In genomic region chr17:55687037-55687436, GRCh38 we compare ENCODE assay signal across 40 cellular contexts. TPM values are rescaled to one million over a fixed set of nuclear protein-coding genes. Genes with fewer than 3 reads are reported as not detected.
"Had no signal": no experiment of that assay in that cellular context is flagged by ENCODE, and none has a peak within 500 bp of the region (broad histone marks: within the 10 kb centered on the region; RNA-seq: fewer than 3 reads in every experiment).

No MANE protein-coding gene starts in this region.

- H3K36me3 ChIP-seq: adrenal gland, ascending aorta, brain microvascular endothelial cell, breast epithelium, cardiac muscle cell had no signal

- H3K27ac ChIP-seq: adrenal gland, ascending aorta, body of pancreas, brain microvascular endothelial cell, breast epithelium, cardiac muscle cell had no signal

- H3K4me3 ChIP-seq: adrenal gland, ascending aorta, body of pancreas, breast epithelium, cardiac muscle cell had no signal

- H3K4me1 ChIP-seq: adrenal gland, ascending aorta, body of pancreas, breast epithelium had no signal

- H3K27me3 ChIP-seq: adrenal gland, ascending aorta, body of pancreas, brain microvascular endothelial cell, breast epithelium, cardiac muscle cell had no signal

- H3K4me3 Mint-ChIP-seq: activated naive CD4-positive, alpha-beta T cell treated with anti-CD3 and anti-CD28 coated beads for 36 hours; activated naive CD4-positive, alpha-beta T cell treated with anti-CD3 and anti-CD28 coated beads, Interleukin-2, amount 10 ng/mL, durations not matched to agents 7 days and 5 days; activated naive CD4-positive, alpha-beta T cell treated with anti-CD3 and anti-CD28 coated beads, Interleukin-2, amount 50 U/mL, for 24 hours; activated naive CD8-positive, alpha-beta T cell; activated naive CD8-positive, alpha-beta T cell treated with anti-CD3 and anti-CD28 coated beads for 36 hours; activated naive CD8-positive, alpha-beta T cell treated with anti-CD3 and anti-CD28 coated beads, Interleukin-2, amount 10 ng/mL, durations not matched to agents 7 days and 5 days; activated naive CD8-positive, alpha-beta T cell treated with anti-CD3 and anti-CD28 coated beads, Interleukin-2, amount 50 U/mL, for 24 hours; activated T-cell treated with anti-CD3 and anti-CD28 coated beads, Interleukin-2, amount 50 U/mL, for 24 hours; activated T-cell treated with anti-CD3 and anti-CD28 coated beads, Interleukin-2, amount 50 U/mL, for 4 hours; activated T-cell treated with anti-CD3 and anti-CD28 coated beads, Interleukin-2, amount 50 U/mL, for 72 hours; activated T-helper 1 cell treated with anti-CD3 and anti-CD28 coated beads, Interleukin-12 subunit alpha, Interleukin-12 subunit beta, Interleukin-2, Interleukin-4 antibody, amounts not matched to agents 30 ng/mL and 10 ng/mL and 1 ng/mL, durations not matched to agents 14 hours and 24 hours and 36 hours; activated T-helper 17 cell treated with anti-CD3 and anti-CD28 coated beads, Interleukin-2, amount 50 U/mL, for 72 hours; brain; central memory CD8-positive, alpha-beta T cell had no signal

- FAIRE-seq: astrocyte, bronchial epithelial cell had no signal

- H3K4me1 Mint-ChIP-seq: activated naive CD4-positive, alpha-beta T cell treated with anti-CD3 and anti-CD28 coated beads, Interleukin-2, amount 10 ng/mL, durations not matched to agents 7 days and 5 days; activated naive CD4-positive, alpha-beta T cell treated with anti-CD3 and anti-CD28 coated beads, Interleukin-2, amount 50 U/mL, for 24 hours; activated naive CD8-positive, alpha-beta T cell treated with anti-CD3 and anti-CD28 coated beads for 36 hours; activated naive CD8-positive, alpha-beta T cell treated with anti-CD3 and anti-CD28 coated beads, Interleukin-2, amount 10 ng/mL, durations not matched to agents 7 days and 5 days; activated naive CD8-positive, alpha-beta T cell treated with anti-CD3 and anti-CD28 coated beads, Interleukin-2, amount 50 U/mL, for 24 hours; activated T-helper 17 cell treated with anti-CD3 and anti-CD28 coated beads, Interleukin-2, amount 50 U/mL, for 72 hours; central memory CD8-positive, alpha-beta T cell had no signal

- H3K36me3 Mint-ChIP-seq: activated naive CD4-positive, alpha-beta T cell treated with anti-CD3 and anti-CD28 coated beads, Interleukin-2, amount 10 ng/mL, durations not matched to agents 7 days and 5 days; activated naive CD4-positive, alpha-beta T cell treated with anti-CD3 and anti-CD28 coated beads, Interleukin-2, amount 50 U/mL, for 24 hours; activated naive CD4-positive, alpha-beta T cell treated with anti-CD3 and anti-CD28 coated beads, Interleukin-2, amount 50 U/mL, for 72 hours; activated naive CD8-positive, alpha-beta T cell; activated naive CD8-positive, alpha-beta T cell treated with anti-CD3 and anti-CD28 coated beads for 36 hours; activated naive CD8-positive, alpha-beta T cell treated with anti-CD3 and anti-CD28 coated beads, Interleukin-2, amount 10 ng/mL, durations not matched to agents 7 days and 5 days; brain had no signal

- DNase-seq: activated effector memory CD4-positive, alpha-beta T cell treated with anti-CD3 and anti-CD28 coated beads, Interleukin-2, amount 50 U/mL, for 16 hours; activated effector memory CD4-positive, alpha-beta T cell treated with Interleukin-2 at 50 U/mL for 16 hours; activated gamma-delta T cell; activated gamma-delta T cell treated with Interleukin-2 at 50 U/mL for 16 hours; activated naive CD4-positive, alpha-beta T cell; activated naive CD4-positive, alpha-beta T cell treated with anti-CD3 and anti-CD28 coated beads for 36 hours; activated naive CD4-positive, alpha-beta T cell treated with anti-CD3 and anti-CD28 coated beads, Interleukin-2, amount 10 ng/mL, durations not matched to agents 7 days and 5 days; activated naive CD4-positive, alpha-beta T cell treated with anti-CD3 and anti-CD28 coated beads, Interleukin-2, amount 50 U/mL, for 16 hours; activated naive CD4-positive, alpha-beta T cell treated with Interleukin-2 at 50 U/mL for 16 hours; activated naive CD8-positive, alpha-beta T cell treated with anti-CD3 and anti-CD28 coated beads for 36 hours; activated naive CD8-positive, alpha-beta T cell treated with anti-CD3 and anti-CD28 coated beads, Interleukin-2, amount 10 ng/mL, durations not matched to agents 7 days and 5 days; activated naive CD8-positive, alpha-beta T cell treated with anti-CD3 and anti-CD28 coated beads, Interleukin-2, amount 50 U/mL, for 24 hours; activated T-cell treated with anti-CD3 and anti-CD28 coated beads, Interleukin-2, amount 50 U/mL, for 1 hour; activated T-cell treated with anti-CD3 and anti-CD28 coated beads, Interleukin-2, amount 50 U/mL, for 24 hours; activated T-cell treated with anti-CD3 and anti-CD28 coated beads, Interleukin-2, amount 50 U/mL, for 4 hours; activated T-cell treated with anti-CD3 and anti-CD28 coated beads, Interleukin-2, amount 50 U/mL, for 48 hours; activated T-cell treated with anti-CD3 and anti-CD28 coated beads, Interleukin-2, amount 50 U/mL, for 72 hours; adrenal gland; amniotic stem cell; amygdala; anterior cingulate cortex; aorta; body of pancreas; brain microvascular endothelial cell; caudate nucleus; central memory CD4-positive, alpha-beta T cell; cerebellar nuclear complex had no signal

- H3K27ac Mint-ChIP-seq: activated naive CD4-positive, alpha-beta T cell treated with anti-CD3 and anti-CD28 coated beads for 36 hours; activated naive CD4-positive, alpha-beta T cell treated with anti-CD3 and anti-CD28 coated beads, Interleukin-2, amount 10 ng/mL, durations not matched to agents 7 days and 5 days; activated naive CD4-positive, alpha-beta T cell treated with anti-CD3 and anti-CD28 coated beads, Interleukin-2, amount 50 U/mL, for 24 hours; activated naive CD4-positive, alpha-beta T cell treated with anti-CD3 and anti-CD28 coated beads, Interleukin-2, amount 50 U/mL, for 72 hours; activated naive CD8-positive, alpha-beta T cell; activated naive CD8-positive, alpha-beta T cell treated with anti-CD3 and anti-CD28 coated beads for 36 hours; activated naive CD8-positive, alpha-beta T cell treated with anti-CD3 and anti-CD28 coated beads, Interleukin-2, amount 10 ng/mL, durations not matched to agents 7 days and 5 days; activated naive CD8-positive, alpha-beta T cell treated with anti-CD3 and anti-CD28 coated beads, Interleukin-2, amount 50 U/mL, for 24 hours; activated T-cell treated with anti-CD3 and anti-CD28 coated beads, Interleukin-2, amount 50 U/mL, for 24 hours; activated T-cell treated with anti-CD3 and anti-CD28 coated beads, Interleukin-2, amount 50 U/mL, for 72 hours; activated T-helper 1 cell treated with anti-CD3 and anti-CD28 coated beads, Interleukin-12 subunit alpha, Interleukin-12 subunit beta, Interleukin-2, Interleukin-4 antibody, amounts not matched to agents 30 ng/mL and 10 ng/mL and 1 ng/mL, durations not matched to agents 14 hours and 24 hours and 36 hours; activated T-helper 17 cell treated with anti-CD3 and anti-CD28 coated beads, Interleukin-2, amount 50 U/mL, for 72 hours; activated T-helper 2 cell treated with anti-CD3 and anti-CD28 coated beads, Interferon-gamma antibody, Interleukin-2, Interleukin-4, amounts not matched to agents 10 μg/mL and 5 μg/mL and 100 μg/mL, durations not matched to agents 14 hours and 24 hours and 36 hours; brain had no signal

- H3K9me3 Mint-ChIP-seq: activated naive CD4-positive, alpha-beta T cell treated with anti-CD3 and anti-CD28 coated beads for 36 hours; activated naive CD4-positive, alpha-beta T cell treated with anti-CD3 and anti-CD28 coated beads, Interleukin-2, amount 10 ng/mL, durations not matched to agents 7 days and 5 days; activated naive CD4-positive, alpha-beta T cell treated with anti-CD3 and anti-CD28 coated beads, Interleukin-2, amount 50 U/mL, for 24 hours; activated naive CD8-positive, alpha-beta T cell treated with anti-CD3 and anti-CD28 coated beads, Interleukin-2, amount 10 ng/mL, durations not matched to agents 7 days and 5 days; activated T-cell treated with anti-CD3 and anti-CD28 coated beads, Interleukin-2, amount 50 U/mL, for 24 hours; activated T-cell treated with anti-CD3 and anti-CD28 coated beads, Interleukin-2, amount 50 U/mL, for 4 hours; activated T-helper 1 cell treated with anti-CD3 and anti-CD28 coated beads, Interleukin-12 subunit alpha, Interleukin-12 subunit beta, Interleukin-2, Interleukin-4 antibody, amounts not matched to agents 30 ng/mL and 10 ng/mL and 1 ng/mL, durations not matched to agents 14 hours and 24 hours and 36 hours; activated T-helper 17 cell treated with anti-CD3 and anti-CD28 coated beads, Interleukin-2, amount 50 U/mL, for 72 hours; activated T-helper 2 cell treated with anti-CD3 and anti-CD28 coated beads, Interferon-gamma antibody, Interleukin-2, Interleukin-4, amounts not matched to agents 10 μg/mL and 5 μg/mL and 100 μg/mL, durations not matched to agents 14 hours and 24 hours and 36 hours; central memory CD8-positive, alpha-beta T cell had no signal

- ATAC-seq: activated naive CD4-positive, alpha-beta T cell treated with anti-CD3 and anti-CD28 coated beads, Interleukin-2, amount 50 U/mL, for 72 hours; activated naive CD8-positive, alpha-beta T cell treated with anti-CD3 and anti-CD28 coated beads, Interleukin-2, amount 50 U/mL, for 24 hours; activated T-cell treated with anti-CD3 and anti-CD28 coated beads, Interleukin-2, amount 50 U/mL, for 4 hours; activated T-cell treated with anti-CD3 and anti-CD28 coated beads, Interleukin-2, amount 50 U/mL, for 72 hours; activated T-helper 17 cell treated with anti-CD3 and anti-CD28 coated beads, Interleukin-2, amount 50 U/mL, for 72 hours; body of pancreas had no signal

- H3K9me3 ChIP-seq: adrenal gland, ascending aorta had no signal

RNA-seq across cellular contexts. Expression of gene TMEM100, which starts 35.6 kb away (rescaled TPM):
- total RNA-seq: activated naive CD4-positive, alpha-beta T cell treated with anti-CD3 and anti-CD28 coated beads for 36 hours; activated naive CD4-positive, alpha-beta T cell treated with anti-CD3 and anti-CD28 coated beads, Interleukin-2, amount 50 U/mL, for 72 hours; activated naive CD8-positive, alpha-beta T cell treated with anti-CD3 and anti-CD28 coated beads for 36 hours; activated naive CD8-positive, alpha-beta T cell treated with anti-CD3 and anti-CD28 coated beads, Interleukin-2, amount 10 ng/mL, durations not matched to agents 7 days and 5 days; activated T-cell treated with anti-CD3 and anti-CD28 coated beads, Interleukin-2, amount 50 U/mL, for 4 hours; activated T-cell treated with anti-CD3 and anti-CD28 coated beads, Interleukin-2, amount 50 U/mL, for 72 hours; activated T-helper 1 cell treated with anti-CD3 and anti-CD28 coated beads, Interleukin-12 subunit alpha, Interleukin-12 subunit beta, Interleukin-2, Interleukin-4 antibody, amounts not matched to agents 30 ng/mL and 10 ng/mL and 1 ng/mL, durations not matched to agents 14 hours and 24 hours and 36 hours; activated T-helper 17 cell treated with anti-CD3 and anti-CD28 coated beads, Interleukin-2, amount 50 U/mL, for 72 hours; activated T-helper 2 cell treated with anti-CD3 and anti-CD28 coated beads, Interferon-gamma antibody, Interleukin-2, Interleukin-4, amounts not matched to agents 10 μg/mL and 5 μg/mL and 100 μg/mL, durations not matched to agents 14 hours and 24 hours and 36 hours; bronchial epithelial cell had no signal
- polyA plus RNA-seq: cardiac muscle cell had no signal
